ENCODE assay signal across 2 cellular contexts in genomic region chr5:179801304-179802206, GRCh38.
A peak's percentile ranks its signal among the peaks of the same experiment; 100 is the strongest.
TF ChIP-seq lines count a peak whose summit lies in the region.

No MANE protein-coding gene starts in this region.

TF ChIP-seq in GM12878, 131 proteins besides CTCF, POLR2A, EP300 and RAD21 (continued from another document and continues in another):
- no peak for TF ChIP-seq WRNIP1 (IDR thresholded peaks at IDR 0.05; ENCODE audit: borderline replicate concordance, low read depth, low read length)
- no peak for TF ChIP-seq EZH2 (IDR thresholded peaks at IDR 0.05; ENCODE audit: borderline replicate concordance, control insufficient read depth, low read depth, low read length)
- TF ChIP-seq MTA3 (IDR thresholded peaks at IDR 0.05; ENCODE audit: borderline replicate concordance, low read length) = no peak
- TF ChIP-seq STAT3 (IDR thresholded peaks at IDR 0.05; ENCODE audit: low read depth, low read length) = no peak
- no peak for TF ChIP-seq SP1 (IDR thresholded peaks at IDR 0.05; ENCODE audit: low read depth, low read length)
- peak; percentile 69 to 82; a peak in 3 of 4 replicates for TF ChIP-seq BHLHE40 (IDR thresholded peaks at IDR 0.05; ENCODE audit: borderline replicate concordance in 1 of 2, low read depth in 2 of 2, low read length in 1 of 2)
- TF ChIP-seq POU2F2 (IDR thresholded peaks at IDR 0.05; ENCODE audit: borderline replicate concordance, low read depth, low read length) = peak; percentile 17; the same call in 1 of the 3 replicates
- TF ChIP-seq SMAD5 (IDR thresholded peaks at IDR 0.05; ENCODE audit: low read depth) = no peak
- TF ChIP-seq BCL3 (IDR thresholded peaks at IDR 0.05; ENCODE audit: borderline replicate concordance, insufficient read depth, low read depth, low read length, poor library complexity, severe bottlenecking) = peak; percentile 52
- TF ChIP-seq ZBTB4 (CRISPR knock-in tag; IDR thresholded peaks at IDR 0.05) = no peak
- peak; percentile 81 for TF ChIP-seq SMARCA5 (IDR thresholded peaks at IDR 0.05)
- no peak for TF ChIP-seq SPI1 (IDR thresholded peaks at IDR 0.05; ENCODE audit: borderline replicate concordance, insufficient read depth, low read depth, low read length)
- TF ChIP-seq, protein P1, sequence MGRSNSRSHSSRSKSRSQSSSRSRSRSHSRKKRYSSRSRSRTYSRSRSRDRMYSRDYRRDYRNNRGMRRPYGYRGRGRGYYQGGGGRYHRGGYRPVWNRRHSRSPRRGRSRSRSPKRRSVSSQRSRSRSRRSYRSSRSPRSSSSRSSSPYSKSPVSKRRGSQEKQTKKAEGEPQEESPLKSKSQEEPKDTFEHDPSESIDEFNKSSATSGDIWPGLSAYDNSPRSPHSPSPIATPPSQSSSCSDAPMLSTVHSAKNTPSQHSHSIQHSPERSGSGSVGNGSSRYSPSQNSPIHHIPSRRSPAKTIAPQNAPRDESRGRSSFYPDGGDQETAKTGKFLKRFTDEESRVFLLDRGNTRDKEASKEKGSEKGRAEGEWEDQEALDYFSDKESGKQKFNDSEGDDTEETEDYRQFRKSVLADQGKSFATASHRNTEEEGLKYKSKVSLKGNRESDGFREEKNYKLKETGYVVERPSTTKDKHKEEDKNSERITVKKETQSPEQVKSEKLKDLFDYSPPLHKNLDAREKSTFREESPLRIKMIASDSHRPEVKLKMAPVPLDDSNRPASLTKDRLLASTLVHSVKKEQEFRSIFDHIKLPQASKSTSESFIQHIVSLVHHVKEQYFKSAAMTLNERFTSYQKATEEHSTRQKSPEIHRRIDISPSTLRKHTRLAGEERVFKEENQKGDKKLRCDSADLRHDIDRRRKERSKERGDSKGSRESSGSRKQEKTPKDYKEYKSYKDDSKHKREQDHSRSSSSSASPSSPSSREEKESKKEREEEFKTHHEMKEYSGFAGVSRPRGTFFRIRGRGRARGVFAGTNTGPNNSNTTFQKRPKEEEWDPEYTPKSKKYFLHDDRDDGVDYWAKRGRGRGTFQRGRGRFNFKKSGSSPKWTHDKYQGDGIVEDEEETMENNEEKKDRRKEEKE (IDR thresholded peaks at IDR 0.05) = no peak
- no peak for TF ChIP-seq RB1 (IDR thresholded peaks at IDR 0.05; ENCODE audit: borderline replicate concordance)
- TF ChIP-seq STAT1 (conservative IDR thresholded peaks at IDR 0.05) = no peak
- TF ChIP-seq ZNF207 (IDR thresholded peaks at IDR 0.05; ENCODE audit: borderline replicate concordance) = 0 out of 2 replicates have a peak, but pooled peaks have one; percentile 50
- TF ChIP-seq ZNF24 (IDR thresholded peaks at IDR 0.05) = peak; percentile 31; the same call in 1 of the 2 replicates
- peak; percentile 80 for TF ChIP-seq TCF12 (IDR thresholded peaks at IDR 0.05; ENCODE audit: low read depth, low read length)
- TF ChIP-seq ETV6 (conservative IDR thresholded peaks at IDR 0.05 in 1 of 2, IDR thresholded peaks at IDR 0.05 in 1 of 2; ENCODE audit: borderline replicate concordance in 1 of 2, low read depth in 1 of 2) = no peak
- TF ChIP-seq MEF2A (IDR thresholded peaks at IDR 0.05; ENCODE audit: insufficient read depth, low read depth, low read length) = 0 out of 2 replicates have a peak, but pooled peaks have one; percentile 17
- TF ChIP-seq, protein P2, sequence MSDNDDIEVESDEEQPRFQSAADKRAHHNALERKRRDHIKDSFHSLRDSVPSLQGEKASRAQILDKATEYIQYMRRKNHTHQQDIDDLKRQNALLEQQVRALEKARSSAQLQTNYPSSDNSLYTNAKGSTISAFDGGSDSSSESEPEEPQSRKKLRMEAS (IDR thresholded peaks at IDR 0.05; ENCODE audit: low read depth, low read length) = peak; percentile 17; the same call in 1 of the 2 replicates
- no peak for TF ChIP-seq POLR2AphosphoS5 (IDR thresholded peaks at IDR 0.05; ENCODE audit: low read length)

TF ChIP-seq in HepG2, 621 proteins besides CTCF, POLR2A, EP300 and RAD21 (continued from another document and continues in another):
- TF ChIP-seq ZNF710 (CRISPR knock-in tag; IDR thresholded peaks at IDR 0.05; ENCODE audit: borderline replicate concordance) (no peak), ZNF101 (CRISPR knock-in tag; IDR thresholded peaks at IDR 0.05; ENCODE audit: borderline replicate concordance, low read depth) (no peak), ZNF775 (CRISPR knock-in tag; IDR thresholded peaks at IDR 0.05; ENCODE audit: borderline replicate concordance) (no peak), MLLT10 (CRISPR knock-in tag; IDR thresholded peaks at IDR 0.05) (no peak), ERF (CRISPR knock-in tag; IDR thresholded peaks at IDR 0.05) (no peak), ZFYVE20 (CRISPR knock-in tag; IDR thresholded peaks at IDR 0.05; ENCODE audit: borderline replicate concordance, low read depth) (no peak), KLF9 (CRISPR knock-in tag; IDR thresholded peaks at IDR 0.05; ENCODE audit: low read depth) (no peak), TEAD2 (CRISPR knock-in tag; IDR thresholded peaks at IDR 0.05) (no peak), ZBTB37 (CRISPR knock-in tag; IDR thresholded peaks at IDR 0.05) (no peak), ZNF75D (CRISPR knock-in tag; IDR thresholded peaks at IDR 0.05; ENCODE audit: borderline replicate concordance) (no peak), ZNF44 (CRISPR knock-in tag; IDR thresholded peaks at IDR 0.05) (no peak), ZNF713 (CRISPR knock-in tag; IDR thresholded peaks at IDR 0.05) (no peak), HDAC2 (CRISPR knock-in tag; IDR thresholded peaks at IDR 0.05) (no peak), RARG (CRISPR knock-in tag; IDR thresholded peaks at IDR 0.05; ENCODE audit: low read depth) (no peak), CREB1 (IDR thresholded peaks at IDR 0.05) (no peak), CREB1 (CRISPR knock-in tag; IDR thresholded peaks at IDR 0.05) (no peak), CAMTA2 (CRISPR knock-in tag; IDR thresholded peaks at IDR 0.05; ENCODE audit: borderline replicate concordance) (no peak), KLF15 (CRISPR knock-in tag; IDR thresholded peaks at IDR 0.05; ENCODE audit: borderline replicate concordance) (no peak), HOXA3 (CRISPR knock-in tag; IDR thresholded peaks at IDR 0.05) (peak; percentile 65; the same call in 1 of the 2 replicates), SOX5 (CRISPR knock-in tag; IDR thresholded peaks at IDR 0.05; ENCODE audit: borderline replicate concordance) (no peak), ZNF20 (CRISPR knock-in tag; IDR thresholded peaks at IDR 0.05) (no peak), ZNF605 (CRISPR knock-in tag; IDR thresholded peaks at IDR 0.05) (no peak), SP5 (CRISPR knock-in tag; IDR thresholded peaks at IDR 0.05; ENCODE audit: borderline replicate concordance, low read depth) (no peak), ZNF549 (CRISPR knock-in tag; IDR thresholded peaks at IDR 0.05) (no peak), JARID2 (CRISPR knock-in tag; IDR thresholded peaks at IDR 0.05; ENCODE audit: insufficient replicate concordance) (no peak), SMARCE1 (IDR thresholded peaks at IDR 0.05; ENCODE audit: borderline replicate concordance) (no peak), ZNF792 (CRISPR knock-in tag; IDR thresholded peaks at IDR 0.05) (no peak), NFIC (IDR thresholded peaks at IDR 0.05; ENCODE audit: low read length) (no peak), ZBED4 (CRISPR knock-in tag; IDR thresholded peaks at IDR 0.05; ENCODE audit: borderline replicate concordance) (no peak), RAD51 (IDR thresholded peaks at IDR 0.05; ENCODE audit: borderline replicate concordance) (no peak), ZNF530 (CRISPR knock-in tag; IDR thresholded peaks at IDR 0.05; ENCODE audit: low read depth) (no peak), ZC3H13 (CRISPR knock-in tag; IDR thresholded peaks at IDR 0.05) (peak; percentile 35; the same call in 1 of the 2 replicates), NONO (IDR thresholded peaks at IDR 0.05) (no peak), NONO (CRISPR knock-in tag; conservative IDR thresholded peaks at IDR 0.05) (no peak)
- TF ChIP-seq, protein P3, sequence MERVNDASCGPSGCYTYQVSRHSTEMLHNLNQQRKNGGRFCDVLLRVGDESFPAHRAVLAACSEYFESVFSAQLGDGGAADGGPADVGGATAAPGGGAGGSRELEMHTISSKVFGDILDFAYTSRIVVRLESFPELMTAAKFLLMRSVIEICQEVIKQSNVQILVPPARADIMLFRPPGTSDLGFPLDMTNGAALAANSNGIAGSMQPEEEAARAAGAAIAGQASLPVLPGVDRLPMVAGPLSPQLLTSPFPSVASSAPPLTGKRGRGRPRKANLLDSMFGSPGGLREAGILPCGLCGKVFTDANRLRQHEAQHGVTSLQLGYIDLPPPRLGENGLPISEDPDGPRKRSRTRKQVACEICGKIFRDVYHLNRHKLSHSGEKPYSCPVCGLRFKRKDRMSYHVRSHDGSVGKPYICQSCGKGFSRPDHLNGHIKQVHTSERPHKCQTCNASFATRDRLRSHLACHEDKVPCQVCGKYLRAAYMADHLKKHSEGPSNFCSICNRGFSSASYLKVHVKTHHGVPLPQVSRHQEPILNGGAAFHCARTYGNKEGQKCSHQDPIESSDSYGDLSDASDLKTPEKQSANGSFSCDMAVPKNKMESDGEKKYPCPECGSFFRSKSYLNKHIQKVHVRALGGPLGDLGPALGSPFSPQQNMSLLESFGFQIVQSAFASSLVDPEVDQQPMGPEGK (CRISPR knock-in tag; IDR thresholded peaks at IDR 0.05) = no peak
- TF ChIP-seq, protein P4, sequence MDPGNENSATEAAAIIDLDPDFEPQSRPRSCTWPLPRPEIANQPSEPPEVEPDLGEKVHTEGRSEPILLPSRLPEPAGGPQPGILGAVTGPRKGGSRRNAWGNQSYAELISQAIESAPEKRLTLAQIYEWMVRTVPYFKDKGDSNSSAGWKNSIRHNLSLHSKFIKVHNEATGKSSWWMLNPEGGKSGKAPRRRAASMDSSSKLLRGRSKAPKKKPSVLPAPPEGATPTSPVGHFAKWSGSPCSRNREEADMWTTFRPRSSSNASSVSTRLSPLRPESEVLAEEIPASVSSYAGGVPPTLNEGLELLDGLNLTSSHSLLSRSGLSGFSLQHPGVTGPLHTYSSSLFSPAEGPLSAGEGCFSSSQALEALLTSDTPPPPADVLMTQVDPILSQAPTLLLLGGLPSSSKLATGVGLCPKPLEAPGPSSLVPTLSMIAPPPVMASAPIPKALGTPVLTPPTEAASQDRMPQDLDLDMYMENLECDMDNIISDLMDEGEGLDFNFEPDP (CRISPR knock-in tag; conservative IDR thresholded peaks at IDR 0.05) = no peak
